Comparison of ENCODE assay signal across 15 cellular contexts in the genomic region with DNA sequence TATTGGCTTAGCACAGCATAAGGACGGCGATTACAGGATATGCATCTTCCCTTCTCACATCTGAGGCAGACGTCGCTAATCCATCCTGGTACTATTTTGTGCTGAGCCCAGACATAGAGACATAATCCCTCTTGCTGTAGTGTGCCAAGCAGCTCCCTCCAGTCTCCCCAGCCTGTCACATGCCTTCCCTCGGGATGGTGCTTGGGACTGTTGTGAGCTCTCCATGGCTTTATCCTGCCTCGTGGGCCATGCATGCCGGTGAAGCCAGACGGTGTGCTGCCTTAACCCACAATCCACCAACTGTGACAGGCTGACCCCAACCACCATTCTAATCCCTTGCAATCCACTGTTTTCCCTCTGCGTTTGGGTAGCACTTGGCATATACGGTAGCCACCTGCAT.
A peak's percentile ranks its signal among the peaks of the same experiment; 100 is the strongest.
DNase-seq lines count a peak whose midpoint lies in the region; ATAC-seq, FAIRE-seq and TF ChIP-seq lines count a peak whose summit lies in the region.
"Had no signal": no experiment of that assay in that cellular context is flagged by ENCODE, and none has a peak within 500 bp of the region (broad histone marks: within the 10 kb centered on the region; RNA-seq: fewer than 3 reads in every experiment).

No MANE protein-coding gene starts in this region.

- no peaks in the 10 kb centered on the region for H3K4me1 Mint-ChIP-seq in naive thymus-derived CD8-positive, alpha-beta T cell
- H3K4me1 Mint-ChIP-seq: B cell had no signal

- TF ChIP-seq CTCF in D721Med (IDR thresholded peaks at IDR 0.05; ENCODE audit: insufficient read depth, missing control alignments) (no peak), WERI-Rb-1 (IDR thresholded peaks at IDR 0.05; ENCODE audit: low read depth, low read length) (no peak)

- H3K27ac ChIP-seq in WERI-Rb-1 (no peak overlapping the region), neuronal stem cell (replicated peaks; ENCODE audit: low read length) (no peak overlapping the region)
- H3K27ac ChIP-seq: BLaER1 treated with 17β-estradiol and CSF1 and Interleukin-3, amounts not matched to agents 10 nM and 100 nM had no signal

- no CpG with 5 or more reads among the region's 10 CpGs for WGBS in neuronal stem cell (ENCODE audit: extremely low coverage in 2 of 2, insufficient read length in 2 of 2, insufficient replicate concordance in 1 of 2), 2 donors

- peaks cover 68% of the 10 kb centered on the region for H3K27me3 ChIP-seq in WERI-Rb-1 (ENCODE audit: insufficient read depth, low read depth, severe bottlenecking)
- H3K27me3 ChIP-seq in neuronal stem cell (ENCODE audit: control insufficient read depth in 3 of 3, insufficient read depth in 3 of 3, low read depth in 1 of 3, low read length in 3 of 3) = no peaks in the 10 kb centered on the region
- H3K27me3 ChIP-seq: BLaER1 treated with 17β-estradiol and CSF1 and Interleukin-3, amounts not matched to agents 10 nM and 100 nM had no signal

- no peak overlapping the region for H2BK120ac ChIP-seq in neuronal stem cell (ENCODE audit: low read depth, low read length)

- H3K9me3 Mint-ChIP-seq in naive thymus-derived CD8-positive, alpha-beta T cell = no peaks in the 10 kb centered on the region
- H3K9me3 Mint-ChIP-seq: CD8-positive, alpha-beta T cell had no signal

- H4K91ac ChIP-seq in neuronal stem cell (ENCODE audit: low read depth, low read length, poor library complexity) = no peak overlapping the region

- H2AFZ ChIP-seq in neuronal stem cell (ENCODE audit: low read length) = no peak overlapping the region

- peak overlapping the region; percentile 89 for H4K8ac ChIP-seq in neuronal stem cell (ENCODE audit: low read depth, low read length)

- DNase-seq in D721Med (ENCODE audit: insufficient read length, low spot score) (peak; percentile 23), NCI-H524 (lab: John Stamatoyannopoulos, UW) (peak; percentile 80 to 92), WERI-Rb-1 (peak; percentile 16), neuronal stem cell (ENCODE audit: low spot score) (no peak), DMS153 (lab: John Stamatoyannopoulos, UW) (no peak)
- no peak for DNase-seq in naive thymus-derived CD8-positive, alpha-beta T cell
- DNase-seq in activated T-cell treated with anti-CD3 and anti-CD28 coated beads, Interleukin-2, amount 50 U/mL, for 1 hour = no peak
- DNase-seq: CD8-positive, alpha-beta T cell; DMS79 treated with DMSO at 0.1 percent for 48 hours; GF-D8; H9 had no signal

- ATAC-seq in naive thymus-derived CD8-positive, alpha-beta T cell = no peak
- ATAC-seq: CD8-positive, alpha-beta T cell; K562 had no signal

- H3K4me2 ChIP-seq in neuronal stem cell (ENCODE audit: insufficient read depth, low read length, poor library complexity, severe bottlenecking) = no peak overlapping the region

- H3K4me3 Mint-ChIP-seq in naive thymus-derived CD8-positive, alpha-beta T cell = no peak overlapping the region
- H3K4me3 Mint-ChIP-seq: B cell; CD8-positive, alpha-beta T cell; H9 had no signal

- no peak overlapping the region for H2AK5ac ChIP-seq in neuronal stem cell (ENCODE audit: low read depth, low read length)

- H2BK12ac ChIP-seq in neuronal stem cell (ENCODE audit: low read length) = no peak overlapping the region

- POLR2A ChIA-PET in naive thymus-derived CD8-positive, alpha-beta T cell (lab: Charles Lee) = no interaction called here

- peak overlapping the region; percentile 5 for H3K9ac ChIP-seq in neuronal stem cell (ENCODE audit: low read depth, low read length, poor library complexity)
- H3K9ac ChIP-seq: BLaER1 treated with 17β-estradiol and CSF1 and Interleukin-3, amounts not matched to agents 10 nM and 100 nM had no signal

- no peak overlapping the region for H3K14ac ChIP-seq in neuronal stem cell (ENCODE audit: low read length)

- no peak for FAIRE-seq in D721Med (lab: Jason Lieb, UNC)
- FAIRE-seq: H1, K562 had no signal

- H3K4me3 ChIP-seq in WERI-Rb-1 (ENCODE audit: low read depth, low read length) (no peak overlapping the region), neuronal stem cell (ENCODE audit: low read length in 2 of 2) (no peak overlapping the region)
- H3K4me3 ChIP-seq: BLaER1 treated with 17β-estradiol and CSF1 and Interleukin-3, amounts not matched to agents 10 nM and 100 nM; K562 had no signal

- H3K23ac ChIP-seq in neuronal stem cell (ENCODE audit: low read depth, low read length, poor library complexity) = no peak overlapping the region

- H2BK15ac ChIP-seq in neuronal stem cell (ENCODE audit: low read length) = no peak overlapping the region

- no peak overlapping the region for H3K27ac Mint-ChIP-seq in naive thymus-derived CD8-positive, alpha-beta T cell
- H3K27ac Mint-ChIP-seq: B cell; CD8-positive, alpha-beta T cell had no signal

- H3K9me3 ChIP-seq in WERI-Rb-1 (ENCODE audit: severe bottlenecking) (no peaks in the 10 kb centered on the region), neuronal stem cell (replicated peaks in 1 of 2; ENCODE audit: control insufficient read depth in 2 of 2, insufficient read depth in 1 of 2, low read depth in 1 of 2, low read length in 2 of 2) (no peaks in the 10 kb centered on the region)
- H3K9me3 ChIP-seq: BLaER1 treated with 17β-estradiol and CSF1 and Interleukin-3, amounts not matched to agents 10 nM and 100 nM had no signal

- no peaks in the 10 kb centered on the region for H3K79me1 ChIP-seq in neuronal stem cell (ENCODE audit: low read depth, low read length)

- H3K36me3 ChIP-seq in WERI-Rb-1 (no peaks in the 10 kb centered on the region), neuronal stem cell (replicated peaks in 1 of 2; ENCODE audit: control insufficient read depth in 2 of 2, insufficient read depth in 2 of 2, low read length in 2 of 2) (no peaks in the 10 kb centered on the region)
- H3K36me3 ChIP-seq: BLaER1 treated with 17β-estradiol and CSF1 and Interleukin-3, amounts not matched to agents 10 nM and 100 nM had no signal

- no peak overlapping the region for H2BK5ac ChIP-seq in neuronal stem cell (ENCODE audit: low read length)

- H3K27me3 Mint-ChIP-seq in naive thymus-derived CD8-positive, alpha-beta T cell = peaks cover 0 to 11% (median 3%) of the 10 kb centered on the region in 5 donors
- H3K27me3 Mint-ChIP-seq: B cell had no signal

- no peaks in the 10 kb centered on the region for H3K36me3 Mint-ChIP-seq in naive thymus-derived CD8-positive, alpha-beta T cell
- H3K36me3 Mint-ChIP-seq: CD8-positive, alpha-beta T cell had no signal

- H3K4me1 ChIP-seq in neuronal stem cell (ENCODE audit: control insufficient read depth in 2 of 2, insufficient read depth in 1 of 2, low read depth in 1 of 2, low read length in 2 of 2) = no peaks in the 10 kb centered on the region

- no peak overlapping the region for H3K18ac ChIP-seq in neuronal stem cell (ENCODE audit: low read length)

- no peak overlapping the region for H3K4ac ChIP-seq in neuronal stem cell (ENCODE audit: low read length)

Comparison
In these comparisons a context has a peak if more than half of its experiments do, and no peak if none do; other contexts are left out.
1. DNase-seq: peak in D721Med (single experiment), NCI-H524 (2 of 2) and WERI-Rb-1 (single experiment); none in neuronal stem cell (single experiment), naive thymus-derived CD8-positive, alpha-beta T cell (0 of 10), DMS153 (single experiment) and activated T-cell treated with anti-CD3 and anti-CD28 coated beads, Interleukin-2, amount 50 U/mL, for 1 hour (single experiment).